ENCODE assay signal across 8 cellular contexts in genomic region chr13:35164324-35164932, GRCh38.
DNase-seq lines count a peak whose midpoint lies in the region; ATAC-seq and TF ChIP-seq lines count a peak whose summit lies in the region.

No MANE protein-coding gene starts in this region.

- H3K4me1 ChIP-seq in CD8-positive, alpha-beta T cell (ENCODE audit: insufficient read depth, low read length): no peaks in the 10 kb centered on the region
- H3K4me1 ChIP-seq in ascending aorta (no peaks in the 10 kb centered on the region), upper lobe of left lung (no peaks in the 10 kb centered on the region)

- H3K9me3 Mint-ChIP-seq in CD8-positive, alpha-beta T cell: no peaks in the 10 kb centered on the region

- no peak for TF ChIP-seq POLR2A in upper lobe of left lung (IDR thresholded peaks at IDR 0.05)

- H3K27ac Mint-ChIP-seq in CD8-positive, alpha-beta T cell: no peak overlapping the region

- H3K27me3 Mint-ChIP-seq in CD8-positive, alpha-beta T cell (ENCODE audit: low read depth): no peaks in the 10 kb centered on the region

- H3K36me3 ChIP-seq in CD8-positive, alpha-beta T cell (ENCODE audit: insufficient read depth, low read length): no peaks in the 10 kb centered on the region
- no peaks in the 10 kb centered on the region for H3K36me3 ChIP-seq in ascending aorta
- no peaks in the 10 kb centered on the region for H3K36me3 ChIP-seq in upper lobe of left lung

- CTCF ChIA-PET in CD8-positive, alpha-beta T cell (lab: Charles Lee): interaction anchor here (0.6 to 1.3 kb wide), 4 partner anchors 9 to 1366 kb away, joined by 3 to 4 read pairs (median 3); no protein-coding TSS in a partner anchor

- H3K27me3 ChIP-seq in CD8-positive, alpha-beta T cell (ENCODE audit: insufficient read depth, low read length): no peaks in the 10 kb centered on the region
- no peaks in the 10 kb centered on the region for H3K27me3 ChIP-seq in ascending aorta
- no peaks in the 10 kb centered on the region for H3K27me3 ChIP-seq in upper lobe of left lung

- H3K4me3 ChIP-seq in CD8-positive, alpha-beta T cell (ENCODE audit: low read depth, low read length): no peak overlapping the region
- H3K4me3 ChIP-seq in ascending aorta (no peak overlapping the region), upper lobe of left lung (no peak overlapping the region)

- H3K9me3 ChIP-seq in CD8-positive, alpha-beta T cell (ENCODE audit: low read length): no peaks in the 10 kb centered on the region
- no peaks in the 10 kb centered on the region for H3K9me3 ChIP-seq in ascending aorta
- no peaks in the 10 kb centered on the region for H3K9me3 ChIP-seq in upper lobe of left lung

- H3K4me3 Mint-ChIP-seq in CD8-positive, alpha-beta T cell: no peak overlapping the region

- no peak for TF ChIP-seq EP300 in upper lobe of left lung (IDR thresholded peaks at IDR 0.05)

- peaks cover 2% of the 10 kb centered on the region for H3K36me3 Mint-ChIP-seq in CD8-positive, alpha-beta T cell

- peak; percentile 71 for TF ChIP-seq CTCF in CD8-positive, alpha-beta T cell (IDR thresholded peaks at IDR 0.05)
- TF ChIP-seq CTCF in ascending aorta (IDR thresholded peaks at IDR 0.05) (peak in 2 of 3 experiments; percentile 58 to 66), upper lobe of left lung (IDR thresholded peaks at IDR 0.05) (peak in 5 of 6 experiments; percentile 24 to 65 (median 59))

- POLR2A ChIA-PET in CD8-positive, alpha-beta T cell (lab: Charles Lee): no interaction called here

- H3K27ac ChIP-seq in CD8-positive, alpha-beta T cell (ENCODE audit: low read depth, low read length): no peak overlapping the region
- H3K27ac ChIP-seq in ascending aorta (no peak overlapping the region), upper lobe of left lung (no peak overlapping the region)

- DNase-seq in CD8-positive, alpha-beta T cell: no peak
- DNase-seq in NCI-H2107 (lab: John Stamatoyannopoulos, UW) (peak; percentile 15), ascending aorta (ENCODE audit: low spot score in 2 of 2) (no peak), inferior parietal cortex (ENCODE audit: extremely low spot score) (peak; percentile 73), upper lobe of left lung (no peak)
- DNase-seq in activated CD4-positive, CD25-positive, alpha-beta regulatory T cell treated with anti-CD3 and anti-CD28 coated beads, Interleukin-2, amount 50 U/mL, for 72 hours: no peak

- intact Hi-C loops in CD8-positive, alpha-beta T cell (cut with DNase I, micrococcal nuclease): loop anchor here (2.0 to 5.0 kb wide), 3 partner anchors 1232 to 1937 kb away; no protein-coding TSS in a partner anchor
- intact Hi-C loops in ascending aorta (cut with DNase I): no loop called here

- peaks cover 7% of the 10 kb centered on the region for H3K4me1 Mint-ChIP-seq in CD8-positive, alpha-beta T cell (ENCODE audit: low read depth)

- peak; percentile 51 for ATAC-seq in CD8-positive, alpha-beta T cell
- ATAC-seq in GM19025 (IDR thresholded peaks at IDR 0.05; ENCODE audit: low read depth, unreplicated experiment) (peak; percentile 72), HG03066 (IDR thresholded peaks at IDR 0.05; ENCODE audit: low read depth, unreplicated experiment) (peak; percentile 70), upper lobe of left lung (ENCODE audit: low FRiP score in 2 of 2) (peak in 1 of 2 donors; percentile 70)

Comparison
In these comparisons a context has a peak if more than half of its experiments do, and no peak if none do; other contexts are left out.
1. DNase-seq: peak in NCI-H2107 (single experiment) and inferior parietal cortex (single experiment); none in CD8-positive, alpha-beta T cell (0 of 7), ascending aorta (0 of 2), upper lobe of left lung (0 of 2) and activated CD4-positive, CD25-positive, alpha-beta regulatory T cell treated with anti-CD3 and anti-CD28 coated beads, Interleukin-2, amount 50 U/mL, for 72 hours (single experiment).
2. Peak in every context shown above with its lines, with median percentiles within 50 percentile points of each other: CTCF ChIP-seq.